8 cellular contexts compared by ENCODE assay signal in genomic region chr9:33167084-33167948, GRCh38. TPM values are rescaled to one million over a fixed set of nuclear protein-coding genes. Genes with fewer than 3 reads are reported as not detected.
DNase-seq lines count a peak whose midpoint lies in the region; ATAC-seq and TF ChIP-seq lines count a peak whose summit lies in the region.

A gene with protein sequence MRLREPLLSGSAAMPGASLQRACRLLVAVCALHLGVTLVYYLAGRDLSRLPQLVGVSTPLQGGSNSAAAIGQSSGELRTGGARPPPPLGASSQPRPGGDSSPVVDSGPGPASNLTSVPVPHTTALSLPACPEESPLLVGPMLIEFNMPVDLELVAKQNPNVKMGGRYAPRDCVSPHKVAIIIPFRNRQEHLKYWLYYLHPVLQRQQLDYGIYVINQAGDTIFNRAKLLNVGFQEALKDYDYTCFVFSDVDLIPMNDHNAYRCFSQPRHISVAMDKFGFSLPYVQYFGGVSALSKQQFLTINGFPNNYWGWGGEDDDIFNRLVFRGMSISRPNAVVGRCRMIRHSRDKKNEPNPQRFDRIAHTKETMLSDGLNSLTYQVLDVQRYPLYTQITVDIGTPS (minus strand): TSS chr9:33167336. CDS start chr9:33167169, 167 bp downstream.

- TF ChIP-seq POLR2A in breast epithelium (IDR thresholded peaks at IDR 0.05) = peak; percentile 47

- TF ChIP-seq CTCF in WERI-Rb-1 (IDR thresholded peaks at IDR 0.05; ENCODE audit: low read depth, low read length) (no peak), breast epithelium (IDR thresholded peaks at IDR 0.05) (no peak)

- H3K27ac ChIP-seq in WERI-Rb-1 (peak within 1 kb of the TSS; percentile 86), breast epithelium (peak within 1 kb of the TSS; percentile 98 to 99), iPS-20b (ENCODE audit: low read length) (no peak within 1 kb of the TSS), skin epidermis (peak within 1 kb of the TSS; percentile 81 to 99 (median 96))

- intact Hi-C loops in breast epithelium (cut with DNase I; ENCODE audit: low total_unique reads) = loop anchor here (5.0 kb wide), 1 partner anchor 85 kb away; no protein-coding TSS in a partner anchor

- H3K4me1 ChIP-seq in breast epithelium = peaks cover 7 to 23% of the 10 kb centered on the region in 2 donors
- peaks cover 9% of the 10 kb centered on the region for H3K4me1 ChIP-seq in iPS-20b (ENCODE audit: insufficient read depth, low read length)

- peak within 1 kb of the TSS; percentile 75 for H3K4me3 ChIP-seq in WERI-Rb-1 (ENCODE audit: low read depth, low read length)
- H3K4me3 ChIP-seq in breast epithelium = peak within 1 kb of the TSS; percentile 89 to 91 (median 90)
- peak within 1 kb of the TSS; percentile 83 for H3K4me3 ChIP-seq in iPS-20b (ENCODE audit: low read length)
- H3K4me3 ChIP-seq in skin epidermis = peak within 1 kb of the TSS; percentile 55 to 92 (median 84)

- ATAC-seq in GM18868 (IDR thresholded peaks at IDR 0.05; ENCODE audit: unreplicated experiment) (peak; percentile 62), HG03103 (IDR thresholded peaks at IDR 0.05; ENCODE audit: low read depth, unreplicated experiment) (peak; percentile 57)

- peak within 1 kb of the TSS; percentile 81; the same call in 1 of the 2 replicates for H3K9ac ChIP-seq in iPS-20b (ENCODE audit: low read depth, low read length)

- H3K27me3 ChIP-seq in WERI-Rb-1 (ENCODE audit: insufficient read depth, low read depth, severe bottlenecking) (no peaks in the 10 kb centered on the region), breast epithelium (no peaks in the 10 kb centered on the region), iPS-20b (ENCODE audit: insufficient read depth, low read length) (peaks cover 34% of the 10 kb centered on the region)

- in situ Hi-C loops in ACHN (cut with HindIII; ENCODE audit: low pct_ligation_motif_present, low pct_unique_long_range_greater_than_20kb, low sequenced_read_pairs) = no loop called here

- H3K36me3 ChIP-seq in WERI-Rb-1 (no peaks in the 10 kb centered on the region; the same call in 1 of the 2 replicates), breast epithelium (no peaks in the 10 kb centered on the region), iPS-20b (ENCODE audit: insufficient read depth, low read depth, low read length) (no peaks in the 10 kb centered on the region)

- DNase-seq in ACHN (peak; percentile 84), NCI-H2227 (lab: John Stamatoyannopoulos, UW; ENCODE audit: unreplicated experiment) (peak; percentile 88), WERI-Rb-1 (peak; percentile 94), breast epithelium (ENCODE audit: low spot score in 2 of 2) (peak; percentile 91 to 93)

- H3K9me3 ChIP-seq in WERI-Rb-1 (ENCODE audit: severe bottlenecking) (no peaks in the 10 kb centered on the region), breast epithelium (no peaks in the 10 kb centered on the region), iPS-20b (ENCODE audit: insufficient read depth, low read depth, low read length) (no peaks in the 10 kb centered on the region)

RNA-seq across cellular contexts. Expression of the gene that starts here (rescaled TPM):
- total RNA-seq in breast epithelium = 10 to 100 TPM; 60.8 to 81.8 (median 66.2) TPM
